10 cellular contexts compared by ENCODE assay signal in genomic region chr6:41288025-41288777, GRCh38. TPM values are rescaled to one million over a fixed set of nuclear protein-coding genes. Genes with fewer than 3 reads are reported as not detected.
DNase-seq lines count a peak whose midpoint lies in the region; ATAC-seq and TF ChIP-seq lines count a peak whose summit lies in the region.
"Had no signal": no experiment of that assay in that cellular context is flagged by ENCODE, and none has a peak within 500 bp of the region (broad histone marks: within the 10 kb centered on the region; RNA-seq: fewer than 3 reads in every experiment).

No MANE protein-coding gene starts in this region.

- H3K36me3 ChIP-seq in body of pancreas (replicated peaks in 1 of 2; ENCODE audit: insufficient read depth in 1 of 2, low read depth in 2 of 2), result no peaks in the 10 kb centered on the region

- H3K4me3 Mint-ChIP-seq in brain, result peak overlapping the region in 1 of 5 experiments; percentile 48

- H3K4me1 Mint-ChIP-seq in brain, result peaks cover 35% of the 10 kb centered on the region

- TF ChIP-seq POLR2A in body of pancreas (IDR thresholded peaks at IDR 0.05), result no peak

- peak overlapping the region in 4 of 5 experiments; percentile 69 to 96 (median 92) for H3K27ac Mint-ChIP-seq in brain

- intact Hi-C loops in body of pancreas (cut with DNase I), result no loop called here

- H3K4me1 ChIP-seq in body of pancreas, result no peaks in the 10 kb centered on the region

- no peaks in the 10 kb centered on the region for H3K36me3 Mint-ChIP-seq in brain

- DNase-seq in activated CD4-positive, CD25-positive, alpha-beta regulatory T cell treated with anti-CD3 and anti-CD28 coated beads, Interleukin-2, amount 50 U/mL, for 72 hours, result no peak
- DNase-seq in NCI-H1417 treated with DMSO at 0.1 percent for 48 hours (lab: John Stamatoyannopoulos, UW) (peak; percentile 90), stromal cell of bone marrow (ENCODE audit: low read depth) (peak; percentile 33), body of pancreas (no peak)
- no peak for DNase-seq in activated CD4-positive, alpha-beta T cell treated with anti-CD3 and anti-CD28 coated beads, Interleukin-2, amount 50 U/mL, for 48 hours
- DNase-seq: 8988T, mucosa of descending colon had no signal

- no peaks in the 10 kb centered on the region for H3K9me3 ChIP-seq in body of pancreas
- H3K9me3 ChIP-seq: mucosa of descending colon had no signal

- no peak overlapping the region for H3K27ac ChIP-seq in body of pancreas

- no peaks in the 10 kb centered on the region for H3K27me3 Mint-ChIP-seq in brain

- WGBS in body of pancreas, 2 donors, result 42 to 48% methylated on average over 6 of the region's 6 CpGs

- H3K4me3 ChIP-seq in body of pancreas, result no peak overlapping the region
- H3K4me3 ChIP-seq: mucosa of descending colon had no signal

- no peaks in the 10 kb centered on the region for H3K27me3 ChIP-seq in body of pancreas

- ATAC-seq in activated CD4-positive, CD25-positive, alpha-beta regulatory T cell treated with anti-CD3 and anti-CD28 coated beads, Interleukin-2, amount 50 U/mL, for 24 hours, result peak; percentile 82 to 86
- ATAC-seq in body of pancreas, result no peak
- no peak for ATAC-seq in GM18873 (IDR thresholded peaks at IDR 0.05; ENCODE audit: low FRiP score, unreplicated experiment)
- ATAC-seq: mucosa of descending colon had no signal

- TF ChIP-seq CTCF in brain (conservative IDR thresholded peaks at IDR 0.05) (no peak), body of pancreas (IDR thresholded peaks at IDR 0.05) (no peak)

- peaks cover 0 to 2% (median 0%) of the 10 kb centered on the region in 5 experiments for H3K9me3 Mint-ChIP-seq in brain

RNA-seq across cellular contexts. Expression of gene TREM1, which starts 1.7 kb away (rescaled TPM):
- polyA plus RNA-seq in brain (ENCODE audit: insufficient read depth, low read depth, low replicate concordance), result 0.93 TPM
- not detected for total RNA-seq in body of pancreas

RNA-seq across cellular contexts. Expression of gene NCR2, which starts 47.2 kb away (rescaled TPM):
- not detected for polyA plus RNA-seq in brain (ENCODE audit: insufficient read depth, low read depth, low replicate concordance)
- not detected for total RNA-seq in body of pancreas

Comparison
In these comparisons a context has a peak if more than half of its experiments do, and no peak if none do; other contexts are left out.
1. ATAC-seq: peak in activated CD4-positive, CD25-positive, alpha-beta regulatory T cell treated with anti-CD3 and anti-CD28 coated beads, Interleukin-2, amount 50 U/mL, for 24 hours (2 of 2); none in body of pancreas (single experiment) and GM18873 (single experiment).
2. DNase-seq: peak in NCI-H1417 treated with DMSO at 0.1 percent for 48 hours (single experiment) and stromal cell of bone marrow (single experiment); none in activated CD4-positive, CD25-positive, alpha-beta regulatory T cell treated with anti-CD3 and anti-CD28 coated beads, Interleukin-2, amount 50 U/mL, for 72 hours (single experiment), activated CD4-positive, alpha-beta T cell treated with anti-CD3 and anti-CD28 coated beads, Interleukin-2, amount 50 U/mL, for 48 hours (0 of 2) and body of pancreas (0 of 4).